Comparison of ENCODE assay signal across 10 cellular contexts in the genomic region with DNA sequence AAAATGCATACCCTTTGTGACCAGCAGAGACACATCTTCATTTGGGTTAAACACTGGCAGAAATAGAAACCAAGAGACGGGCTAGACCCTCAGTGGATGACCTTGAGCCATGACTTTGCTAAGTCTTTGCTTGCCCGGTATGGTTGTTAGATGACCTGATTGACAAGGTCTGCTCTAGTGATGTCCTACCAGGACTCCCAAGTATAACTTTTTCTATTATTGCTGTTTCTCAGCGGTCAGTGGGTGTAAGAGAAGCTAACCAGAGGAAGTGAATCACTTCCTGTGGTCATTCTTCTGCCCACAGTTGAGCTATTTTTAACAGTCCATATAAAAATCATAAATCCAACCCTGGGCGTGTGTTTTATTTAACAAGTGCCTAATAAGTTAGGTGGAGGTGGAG.
DNase-seq lines count a peak whose midpoint lies in the region; TF ChIP-seq lines count a peak whose summit lies in the region.
"Had no signal": no experiment of that assay in that cellular context is flagged by ENCODE, and none has a peak within 500 bp of the region (broad histone marks: within the 10 kb centered on the region; RNA-seq: fewer than 3 reads in every experiment).

No MANE protein-coding gene starts in this region.

- no peak overlapping the region for H2AFZ ChIP-seq in smooth muscle cell (ENCODE audit: low read depth)

- TF ChIP-seq CTCF in cardiac fibroblast (IDR thresholded peaks at IDR 0.05; ENCODE audit: low read depth, low read length) (no peak), smooth muscle cell (IDR thresholded peaks at IDR 0.05; ENCODE audit: borderline replicate concordance, insufficient read depth, poor library complexity, severe bottlenecking) (no peak)

- H3K4me2 ChIP-seq in smooth muscle cell: peak overlapping the region; percentile 68
- H3K4me2 ChIP-seq: A549 had no signal

- peak; percentile 11 for DNase-seq in SKM-1 treated with dmso at 0.1 percent for 144 hours (lab: John Stamatoyannopoulos, UW; ENCODE audit: unreplicated experiment)
- DNase-seq in SKM-1 (lab: John Stamatoyannopoulos, UW; ENCODE audit: unreplicated experiment): no peak
- peak; percentile 8 for DNase-seq in HT-29 (ENCODE audit: low spot score)
- peak; percentile 72 to 77 for DNase-seq in cardiac fibroblast (ENCODE audit: low read depth in 2 of 2)
- no peak for DNase-seq in smooth muscle cell (lab: John Stamatoyannopoulos, UW; ENCODE audit: unreplicated experiment)
- DNase-seq in activated CD4-positive, alpha-beta memory T cell treated with anti-CD3 and anti-CD28 coated beads for 36 hours: no peak
- no peak for DNase-seq in NCI-H2171 treated with DMSO at 0.1 percent for 48 hours (lab: John Stamatoyannopoulos, UW)
- DNase-seq in NCI-H2107 (lab: John Stamatoyannopoulos, UW): no peak
- DNase-seq: activated effector memory CD4-positive, alpha-beta T cell treated with anti-CD3 and anti-CD28 coated beads, Interleukin-2, amount 50 U/mL, for 16 hours had no signal

- no peaks in the 10 kb centered on the region for H3K9me3 Mint-ChIP-seq in activated CD4-positive, alpha-beta memory T cell treated with anti-CD3 and anti-CD28 coated beads for 36 hours

- H4K20me1 ChIP-seq in smooth muscle cell (ENCODE audit: low read depth): no peaks in the 10 kb centered on the region

- H3K36me3 ChIP-seq in smooth muscle cell (ENCODE audit: low read depth): no peaks in the 10 kb centered on the region

- H3K4me3 ChIP-seq in cardiac fibroblast (replicated peaks in 1 of 2; ENCODE audit: low read depth in 2 of 2, low read length in 2 of 2) (no peak overlapping the region), smooth muscle cell (no peak overlapping the region)
- H3K4me3 ChIP-seq: A549 had no signal

- peaks cover 27% of the 10 kb centered on the region for H3F3A ChIP-seq in smooth muscle cell (ENCODE audit: low read depth)

- peak overlapping the region; percentile 89 for H3K27ac ChIP-seq in smooth muscle cell (ENCODE audit: low read depth)
- H3K27ac ChIP-seq: A549 had no signal

- H3K36me3 Mint-ChIP-seq in activated CD4-positive, alpha-beta memory T cell treated with anti-CD3 and anti-CD28 coated beads for 36 hours: no peaks in the 10 kb centered on the region

- peaks cover 23% of the 10 kb centered on the region for H3K27me3 Mint-ChIP-seq in activated CD4-positive, alpha-beta memory T cell treated with anti-CD3 and anti-CD28 coated beads for 36 hours

- no peaks in the 10 kb centered on the region for H3K79me2 ChIP-seq in smooth muscle cell (ENCODE audit: low read depth)

- H3K9me3 ChIP-seq in smooth muscle cell (replicated peaks; ENCODE audit: low read depth): no peaks in the 10 kb centered on the region
- H3K9me3 ChIP-seq: A549 had no signal

- H3K4me1 Mint-ChIP-seq in activated CD4-positive, alpha-beta memory T cell treated with anti-CD3 and anti-CD28 coated beads for 36 hours (ENCODE audit: low read depth): no peaks in the 10 kb centered on the region

- no peak overlapping the region for H3K4me3 Mint-ChIP-seq in activated CD4-positive, alpha-beta memory T cell treated with anti-CD3 and anti-CD28 coated beads for 36 hours

- no peaks in the 10 kb centered on the region for H3K27me3 ChIP-seq in smooth muscle cell (ENCODE audit: low read depth)

- intact Hi-C loops in activated CD4-positive, alpha-beta memory T cell treated with anti-CD3 and anti-CD28 coated beads for 36 hours (cut with micrococcal nuclease): no loop called here

- POLR2A ChIA-PET in activated CD4-positive, alpha-beta memory T cell treated with anti-CD3 and anti-CD28 coated beads for 36 hours (lab: Charles Lee): no interaction called here

- CTCF ChIA-PET in activated CD4-positive, alpha-beta memory T cell treated with anti-CD3 and anti-CD28 coated beads for 36 hours (lab: Charles Lee): no interaction called here

- H3K27ac Mint-ChIP-seq in activated CD4-positive, alpha-beta memory T cell treated with anti-CD3 and anti-CD28 coated beads for 36 hours: no peak overlapping the region

- WGBS in smooth muscle cell (ENCODE audit: low lambda C conversion rate): 22% methylated on average over 4 of the region's 4 CpGs

- H3K4me1 ChIP-seq in smooth muscle cell (ENCODE audit: low read depth): peaks cover 25% of the 10 kb centered on the region
- H3K4me1 ChIP-seq: A549 had no signal

- H3K9ac ChIP-seq in smooth muscle cell (ENCODE audit: low read depth): peak overlapping the region; percentile 49

Comparison
In these comparisons a context has a peak if more than half of its experiments do, and no peak if none do; other contexts are left out.
1. DNase-seq: peak in SKM-1 treated with dmso at 0.1 percent for 144 hours (single experiment), HT-29 (single experiment) and cardiac fibroblast (2 of 2); none in SKM-1 (single experiment), smooth muscle cell (single experiment), activated CD4-positive, alpha-beta memory T cell treated with anti-CD3 and anti-CD28 coated beads for 36 hours (single experiment), NCI-H2171 treated with DMSO at 0.1 percent for 48 hours (single experiment) and NCI-H2107 (single experiment).